In genomic region chr16:49281843-49282642, GRCh38 we compare ENCODE assay signal across 8 cellular contexts. TPM values are rescaled to one million over a fixed set of nuclear protein-coding genes. Genes with fewer than 3 reads are reported as not detected.
DNase-seq lines count a peak whose midpoint lies in the region; ATAC-seq and TF ChIP-seq lines count a peak whose summit lies in the region.

No MANE protein-coding gene starts in this region.

- no TSS peak for BruUV-seq in mammary epithelial cell (replicated peaks; lab: Mats Ljungman, UMichigan)

- H3K79me2 ChIP-seq in mammary epithelial cell (ENCODE audit: insufficient read depth, low read length) = no peaks in the 10 kb centered on the region

- peaks cover 9% of the 10 kb centered on the region for H3K4me1 Mint-ChIP-seq in CD4-positive, alpha-beta T cell (ENCODE audit: low read depth)
- H3K4me1 Mint-ChIP-seq in immature natural killer cell = peaks cover 10 to 15% of the 10 kb centered on the region in 2 donors

- H3K27ac Mint-ChIP-seq in CD4-positive, alpha-beta T cell = no peak overlapping the region
- no peak overlapping the region for H3K27ac Mint-ChIP-seq in immature natural killer cell

- peaks cover 3% of the 10 kb centered on the region for H4K20me1 ChIP-seq in mammary epithelial cell (ENCODE audit: insufficient read depth, low read length)

- no peaks in the 10 kb centered on the region for H3K36me3 Mint-ChIP-seq in CD4-positive, alpha-beta T cell (ENCODE audit: low read depth)
- peaks cover 0 to 10% (median 0%) of the 10 kb centered on the region in 3 donors for H3K36me3 Mint-ChIP-seq in immature natural killer cell

- WGBS in mammary epithelial cell (ENCODE audit: low coverage, missing lambda C conversion rate) = 14% methylated on average over 11 of the region's 124 CpGs

- in situ Hi-C loops in mammary epithelial cell (cut with MboI; ENCODE audit: low sequenced_read_pairs in 2 of 2) = no loop called here

- H3K27ac ChIP-seq in CD4-positive, alpha-beta T cell (ENCODE audit: low read depth, low read length) = no peak overlapping the region
- H3K27ac ChIP-seq in mammary epithelial cell (ENCODE audit: insufficient read depth, low read depth, low read length) = no peak overlapping the region
- no peak overlapping the region for H3K27ac ChIP-seq in skin epidermis

- H2AFZ ChIP-seq in mammary epithelial cell (ENCODE audit: low read depth, low read length) = peak overlapping the region; percentile 26

- POLR2A ChIA-PET in CD4-positive, alpha-beta T cell (lab: Charles Lee) = no interaction called here

- intact Hi-C loops in CD4-positive, alpha-beta T cell (cut with DNase I, micrococcal nuclease) = no loop called here
- intact Hi-C loops in mammary epithelial cell (cut with micrococcal nuclease) = loop anchor here (10.0 kb wide), 1 partner anchor 377 kb away; no protein-coding TSS in a partner anchor

- H3K4me2 ChIP-seq in mammary epithelial cell (ENCODE audit: insufficient read depth, low read depth, low read length) = peak overlapping the region; percentile 68

- TF ChIP-seq CTCF in CD4-positive, alpha-beta T cell (IDR thresholded peaks at IDR 0.05) = no peak
- TF ChIP-seq CTCF in mammary epithelial cell (conservative IDR thresholded peaks at IDR 0.05 in 1 of 2, IDR thresholded peaks at IDR 0.05 in 1 of 2; ENCODE audit: extremely low read depth in 1 of 2, insufficient read depth in 1 of 2, low read depth in 1 of 2, low read length in 2 of 2) = no peak

- H3K9me3 Mint-ChIP-seq in CD4-positive, alpha-beta T cell = no peaks in the 10 kb centered on the region
- H3K9me3 Mint-ChIP-seq in immature natural killer cell = peaks cover 0 to 21% (median 6%) of the 10 kb centered on the region in 6 donors

- H3K27me3 Mint-ChIP-seq in CD4-positive, alpha-beta T cell = peaks cover 79% of the 10 kb centered on the region
- peaks cover 19 to 32% (median 28%) of the 10 kb centered on the region in 3 donors for H3K27me3 Mint-ChIP-seq in immature natural killer cell (ENCODE audit: low read depth in 3 of 3)

- CTCF ChIA-PET in CD4-positive, alpha-beta T cell (lab: Charles Lee) = no interaction called here
- CTCF ChIA-PET in mammary epithelial cell (lab: Charles Lee; ENCODE audit: low non-redundant PET) = no interaction called here

- H3K4me3 ChIP-seq in mammary epithelial cell (replicated peaks in 1 of 3; ENCODE audit: insufficient read depth in 1 of 3, low read depth in 2 of 3, low read length in 3 of 3) (peak overlapping the region in 2 of 3 experiments; percentile 24 to 28), skin epidermis (peak overlapping the region in 5 of 7 experiments; percentile 19 to 48 (median 31))

- peaks cover 6% of the 10 kb centered on the region for H3K4me1 ChIP-seq in mammary epithelial cell (ENCODE audit: insufficient read depth, low read length)

- H3K36me3 ChIP-seq in mammary epithelial cell (ENCODE audit: insufficient read depth, low read length) = no peaks in the 10 kb centered on the region

- H3K9ac ChIP-seq in mammary epithelial cell (ENCODE audit: insufficient read depth, low read length) = no peak overlapping the region

- DNase-seq in CD4-positive, alpha-beta T cell = peak in 2 of 10 experiments; percentile 4 to 6
- peak; percentile 72 for DNase-seq in NOMO-1 treated with dmso at 0.1 percent for 144 hours (lab: John Stamatoyannopoulos, UW; ENCODE audit: unreplicated experiment)
- peak; percentile 42 for DNase-seq in mammary epithelial cell
- DNase-seq in immature natural killer cell = peak; percentile 21 to 34 (median 22)
- no peak for DNase-seq in HuH-7 (ENCODE audit: low spot score)

- peak overlapping the region; percentile 48 for H3K4me3 Mint-ChIP-seq in CD4-positive, alpha-beta T cell
- peak overlapping the region; percentile 44 to 71 (median 61) for H3K4me3 Mint-ChIP-seq in immature natural killer cell

- H3K27me3 ChIP-seq in CD4-positive, alpha-beta T cell (ENCODE audit: control insufficient read depth, insufficient read depth, low read length) = peaks cover 79% of the 10 kb centered on the region
- peaks cover 59% of the 10 kb centered on the region for H3K27me3 ChIP-seq in mammary epithelial cell (ENCODE audit: insufficient read depth, low read length)

- H3K9me3 ChIP-seq in CD4-positive, alpha-beta T cell (ENCODE audit: control insufficient read depth, low read length) = no peaks in the 10 kb centered on the region
- H3K9me3 ChIP-seq in mammary epithelial cell (replicated peaks; ENCODE audit: insufficient read depth, low read length) = no peaks in the 10 kb centered on the region

- no peak for ATAC-seq in CD4-positive, alpha-beta T cell (ENCODE audit: poor library complexity)
- ATAC-seq in GM19351 (IDR thresholded peaks at IDR 0.05; ENCODE audit: unreplicated experiment) (peak; percentile 92), HG03442 (IDR thresholded peaks at IDR 0.05; ENCODE audit: unreplicated experiment) (peak; percentile 88)

- dilution Hi-C loops in mammary epithelial cell (cut with HindIII; ENCODE audit: low sequenced_read_pairs) = no loop called here

RNA-seq across cellular contexts. Expression of gene CBLN1, which starts 0.4 kb away (rescaled TPM):
- total RNA-seq in CD4-positive, alpha-beta T cell = not detected
- total RNA-seq in mammary epithelial cell = not detected
- not detected for polyA plus RNA-seq in mammary epithelial cell
- not detected for polyA minus RNA-seq in mammary epithelial cell
- not detected for polyA plus RNA-seq in immature natural killer cell
